1 cellular context compared by ENCODE assay signal in the genomic region with DNA sequence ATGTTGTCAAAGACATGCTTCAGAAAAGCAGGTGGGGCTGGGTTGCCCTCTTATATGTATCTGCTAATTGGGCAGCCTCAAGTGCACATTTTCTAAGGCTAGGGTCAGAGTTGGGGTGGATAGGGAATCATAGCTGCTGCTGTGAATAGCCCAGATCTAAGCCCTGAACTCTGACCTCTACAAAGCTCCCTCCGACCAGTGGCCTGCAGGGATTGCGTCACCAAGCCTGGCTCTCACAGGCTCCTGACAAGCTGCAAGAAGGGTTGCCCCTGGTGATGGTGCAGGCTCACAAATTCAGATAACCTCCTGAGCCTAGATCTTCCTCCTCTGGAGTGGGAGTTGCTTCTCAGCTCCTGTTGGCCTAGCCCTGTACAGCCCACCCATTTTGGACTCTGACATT.
TF ChIP-seq lines count a peak whose summit lies in the region.

No MANE protein-coding gene starts in this region.

TF ChIP-seq in HepG2, 621 proteins besides CTCF, POLR2A, EP300 and RAD21 (continues in another document):
- TF ChIP-seq DNMT3B (CRISPR knock-in tag; conservative IDR thresholded peaks at IDR 0.05), result no peak
- TF ChIP-seq, protein P1, sequence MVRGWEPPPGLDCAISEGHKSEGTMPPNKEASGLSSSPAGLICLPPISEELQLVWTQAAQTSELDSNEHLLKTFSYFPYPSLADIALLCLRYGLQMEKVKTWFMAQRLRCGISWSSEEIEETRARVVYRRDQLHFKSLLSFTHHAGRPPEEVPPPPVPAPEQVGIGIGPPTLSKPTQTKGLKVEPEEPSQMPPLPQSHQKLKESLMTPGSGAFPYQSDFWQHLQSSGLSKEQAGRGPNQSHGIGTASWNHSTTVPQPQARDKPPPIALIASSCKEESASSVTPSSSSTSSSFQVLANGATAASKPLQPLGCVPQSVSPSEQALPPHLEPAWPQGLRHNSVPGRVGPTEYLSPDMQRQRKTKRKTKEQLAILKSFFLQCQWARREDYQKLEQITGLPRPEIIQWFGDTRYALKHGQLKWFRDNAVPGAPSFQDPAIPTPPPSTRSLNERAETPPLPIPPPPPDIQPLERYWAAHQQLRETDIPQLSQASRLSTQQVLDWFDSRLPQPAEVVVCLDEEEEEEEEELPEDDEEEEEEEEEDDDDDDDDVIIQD (CRISPR knock-in tag; IDR thresholded peaks at IDR 0.05; ENCODE audit: low read depth), result peak; percentile 46; the same call in 1 of the 2 replicates
- no peak for TF ChIP-seq SOX13 (IDR thresholded peaks at IDR 0.05)
- TF ChIP-seq SOX13 (CRISPR knock-in tag; conservative IDR thresholded peaks at IDR 0.05 in 1 of 2, IDR thresholded peaks at IDR 0.05 in 1 of 2), result peak in 1 of 2 experiments; percentile 54; a peak in 1 of 4 replicates
- TF ChIP-seq, protein P2, sequence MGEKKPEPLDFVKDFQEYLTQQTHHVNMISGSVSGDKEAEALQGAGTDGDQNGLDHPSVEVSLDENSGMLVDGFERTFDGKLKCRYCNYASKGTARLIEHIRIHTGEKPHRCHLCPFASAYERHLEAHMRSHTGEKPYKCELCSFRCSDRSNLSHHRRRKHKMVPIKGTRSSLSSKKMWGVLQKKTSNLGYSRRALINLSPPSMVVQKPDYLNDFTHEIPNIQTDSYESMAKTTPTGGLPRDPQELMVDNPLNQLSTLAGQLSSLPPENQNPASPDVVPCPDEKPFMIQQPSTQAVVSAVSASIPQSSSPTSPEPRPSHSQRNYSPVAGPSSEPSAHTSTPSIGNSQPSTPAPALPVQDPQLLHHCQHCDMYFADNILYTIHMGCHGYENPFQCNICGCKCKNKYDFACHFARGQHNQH (CRISPR knock-in tag; IDR thresholded peaks at IDR 0.05), result peak; percentile 43; the same call in 1 of the 2 replicates
- TF ChIP-seq, protein P3, sequence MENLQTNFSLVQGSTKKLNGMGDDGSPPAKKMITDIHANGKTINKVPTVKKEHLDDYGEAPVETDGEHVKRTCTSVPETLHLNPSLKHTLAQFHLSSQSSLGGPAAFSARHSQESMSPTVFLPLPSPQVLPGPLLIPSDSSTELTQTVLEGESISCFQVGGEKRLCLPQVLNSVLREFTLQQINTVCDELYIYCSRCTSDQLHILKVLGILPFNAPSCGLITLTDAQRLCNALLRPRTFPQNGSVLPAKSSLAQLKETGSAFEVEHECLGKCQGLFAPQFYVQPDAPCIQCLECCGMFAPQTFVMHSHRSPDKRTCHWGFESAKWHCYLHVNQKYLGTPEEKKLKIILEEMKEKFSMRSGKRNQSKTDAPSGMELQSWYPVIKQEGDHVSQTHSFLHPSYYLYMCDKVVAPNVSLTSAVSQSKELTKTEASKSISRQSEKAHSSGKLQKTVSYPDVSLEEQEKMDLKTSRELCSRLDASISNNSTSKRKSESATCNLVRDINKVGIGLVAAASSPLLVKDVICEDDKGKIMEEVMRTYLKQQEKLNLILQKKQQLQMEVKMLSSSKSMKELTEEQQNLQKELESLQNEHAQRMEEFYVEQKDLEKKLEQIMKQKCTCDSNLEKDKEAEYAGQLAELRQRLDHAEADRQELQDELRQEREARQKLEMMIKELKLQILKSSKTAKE (CRISPR knock-in tag; IDR thresholded peaks at IDR 0.05; ENCODE audit: borderline replicate concordance), result no peak
- TF ChIP-seq CREM (IDR thresholded peaks at IDR 0.05), result peak; percentile 53; the same call in 1 of the 2 replicates
- TF ChIP-seq CREM (CRISPR knock-in tag; IDR thresholded peaks at IDR 0.05), result no peak
- peak; percentile 75 for TF ChIP-seq RXRB (CRISPR knock-in tag; IDR thresholded peaks at IDR 0.05; ENCODE audit: borderline replicate concordance)
- no peak for TF ChIP-seq AGO1 (IDR thresholded peaks at IDR 0.05; ENCODE audit: low read depth, low read length, poor library complexity, severe bottlenecking)
- peak; percentile 74; the same call in 1 of the 2 replicates for TF ChIP-seq SNAPC2 (CRISPR knock-in tag; IDR thresholded peaks at IDR 0.05)
- peak; percentile 68 to 89 for TF ChIP-seq NR2F1 (CRISPR knock-in tag; IDR thresholded peaks at IDR 0.05)
- TF ChIP-seq, protein P4, sequence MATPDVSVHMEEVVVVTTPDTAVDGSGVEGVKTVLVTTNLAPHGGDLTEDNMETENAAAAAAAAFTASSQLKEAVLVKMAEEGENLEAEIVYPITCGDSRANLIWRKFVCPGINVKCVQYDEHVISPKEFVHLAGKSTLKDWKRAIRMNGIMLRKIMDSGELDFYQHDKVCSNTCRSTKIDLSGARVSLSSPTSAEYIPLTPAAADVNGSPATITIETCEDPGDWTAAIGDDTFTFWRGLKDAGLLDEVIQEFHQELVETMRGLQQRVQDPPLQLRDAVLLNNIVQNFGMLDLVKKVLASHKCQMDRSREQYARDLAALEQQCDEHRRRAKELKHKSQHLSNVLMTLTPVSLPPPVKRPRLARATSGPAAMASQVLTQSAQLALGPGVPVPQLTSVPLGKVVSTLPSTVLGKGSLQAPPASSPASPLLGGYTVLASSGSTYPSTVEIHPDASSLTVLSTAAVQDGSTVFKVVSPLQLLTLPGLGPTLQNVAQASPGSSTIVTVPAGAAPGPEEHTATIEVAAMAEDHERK (CRISPR knock-in tag; IDR thresholded peaks at IDR 0.05; ENCODE audit: low read depth), result no peak
- TF ChIP-seq ZSCAN12 (CRISPR knock-in tag; IDR thresholded peaks at IDR 0.05), result no peak
- TF ChIP-seq TBL1XR1 (IDR thresholded peaks at IDR 0.05; ENCODE audit: borderline replicate concordance, low read length, partially characterized antibody), result no peak
- TF ChIP-seq NFE2 (CRISPR knock-in tag; IDR thresholded peaks at IDR 0.05), result no peak
- TF ChIP-seq ZNF749 (CRISPR knock-in tag; IDR thresholded peaks at IDR 0.05; ENCODE audit: borderline replicate concordance), result no peak
- TF ChIP-seq, protein P5, sequence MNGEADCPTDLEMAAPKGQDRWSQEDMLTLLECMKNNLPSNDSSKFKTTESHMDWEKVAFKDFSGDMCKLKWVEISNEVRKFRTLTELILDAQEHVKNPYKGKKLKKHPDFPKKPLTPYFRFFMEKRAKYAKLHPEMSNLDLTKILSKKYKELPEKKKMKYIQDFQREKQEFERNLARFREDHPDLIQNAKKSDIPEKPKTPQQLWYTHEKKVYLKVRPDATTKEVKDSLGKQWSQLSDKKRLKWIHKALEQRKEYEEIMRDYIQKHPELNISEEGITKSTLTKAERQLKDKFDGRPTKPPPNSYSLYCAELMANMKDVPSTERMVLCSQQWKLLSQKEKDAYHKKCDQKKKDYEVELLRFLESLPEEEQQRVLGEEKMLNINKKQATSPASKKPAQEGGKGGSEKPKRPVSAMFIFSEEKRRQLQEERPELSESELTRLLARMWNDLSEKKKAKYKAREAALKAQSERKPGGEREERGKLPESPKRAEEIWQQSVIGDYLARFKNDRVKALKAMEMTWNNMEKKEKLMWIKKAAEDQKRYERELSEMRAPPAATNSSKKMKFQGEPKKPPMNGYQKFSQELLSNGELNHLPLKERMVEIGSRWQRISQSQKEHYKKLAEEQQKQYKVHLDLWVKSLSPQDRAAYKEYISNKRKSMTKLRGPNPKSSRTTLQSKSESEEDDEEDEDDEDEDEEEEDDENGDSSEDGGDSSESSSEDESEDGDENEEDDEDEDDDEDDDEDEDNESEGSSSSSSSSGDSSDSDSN (CRISPR knock-in tag; IDR thresholded peaks at IDR 0.05), result peak; percentile 25; the same call in 1 of the 2 replicates
- TF ChIP-seq RCOR2 (CRISPR knock-in tag; IDR thresholded peaks at IDR 0.05), result no peak
- peak; percentile 73; the same call in 1 of the 2 replicates for TF ChIP-seq NR2F2 (IDR thresholded peaks at IDR 0.05; ENCODE audit: borderline replicate concordance, low read depth)
- TF ChIP-seq, protein P6, sequence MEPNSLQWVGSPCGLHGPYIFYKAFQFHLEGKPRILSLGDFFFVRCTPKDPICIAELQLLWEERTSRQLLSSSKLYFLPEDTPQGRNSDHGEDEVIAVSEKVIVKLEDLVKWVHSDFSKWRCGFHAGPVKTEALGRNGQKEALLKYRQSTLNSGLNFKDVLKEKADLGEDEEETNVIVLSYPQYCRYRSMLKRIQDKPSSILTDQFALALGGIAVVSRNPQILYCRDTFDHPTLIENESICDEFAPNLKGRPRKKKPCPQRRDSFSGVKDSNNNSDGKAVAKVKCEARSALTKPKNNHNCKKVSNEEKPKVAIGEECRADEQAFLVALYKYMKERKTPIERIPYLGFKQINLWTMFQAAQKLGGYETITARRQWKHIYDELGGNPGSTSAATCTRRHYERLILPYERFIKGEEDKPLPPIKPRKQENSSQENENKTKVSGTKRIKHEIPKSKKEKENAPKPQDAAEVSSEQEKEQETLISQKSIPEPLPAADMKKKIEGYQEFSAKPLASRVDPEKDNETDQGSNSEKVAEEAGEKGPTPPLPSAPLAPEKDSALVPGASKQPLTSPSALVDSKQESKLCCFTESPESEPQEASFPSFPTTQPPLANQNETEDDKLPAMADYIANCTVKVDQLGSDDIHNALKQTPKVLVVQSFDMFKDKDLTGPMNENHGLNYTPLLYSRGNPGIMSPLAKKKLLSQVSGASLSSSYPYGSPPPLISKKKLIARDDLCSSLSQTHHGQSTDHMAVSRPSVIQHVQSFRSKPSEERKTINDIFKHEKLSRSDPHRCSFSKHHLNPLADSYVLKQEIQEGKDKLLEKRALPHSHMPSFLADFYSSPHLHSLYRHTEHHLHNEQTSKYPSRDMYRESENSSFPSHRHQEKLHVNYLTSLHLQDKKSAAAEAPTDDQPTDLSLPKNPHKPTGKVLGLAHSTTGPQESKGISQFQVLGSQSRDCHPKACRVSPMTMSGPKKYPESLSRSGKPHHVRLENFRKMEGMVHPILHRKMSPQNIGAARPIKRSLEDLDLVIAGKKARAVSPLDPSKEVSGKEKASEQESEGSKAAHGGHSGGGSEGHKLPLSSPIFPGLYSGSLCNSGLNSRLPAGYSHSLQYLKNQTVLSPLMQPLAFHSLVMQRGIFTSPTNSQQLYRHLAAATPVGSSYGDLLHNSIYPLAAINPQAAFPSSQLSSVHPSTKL (CRISPR knock-in tag; IDR thresholded peaks at IDR 0.05), result peak; percentile 77
- TF ChIP-seq ZNF614 (CRISPR knock-in tag; IDR thresholded peaks at IDR 0.05; ENCODE audit: borderline replicate concordance), result peak; percentile 34; the same call in 1 of the 2 replicates
- 0 out of 2 replicates have a peak, but pooled peaks have one; percentile 32 for TF ChIP-seq SOX5 (CRISPR knock-in tag; IDR thresholded peaks at IDR 0.05; ENCODE audit: borderline replicate concordance)
- TF ChIP-seq SP4 (CRISPR knock-in tag; IDR thresholded peaks at IDR 0.05), result 0 out of 2 replicates have a peak, but pooled peaks have one; percentile 30
- TF ChIP-seq SMC3 (IDR thresholded peaks at IDR 0.05; ENCODE audit: low read length), result peak; percentile 21; the same call in 1 of the 2 replicates
- peak; percentile 57; the same call in 1 of the 2 replicates for TF ChIP-seq ZNF354B (CRISPR knock-in tag; IDR thresholded peaks at IDR 0.05)
- peak; percentile 69; the same call in 1 of the 2 replicates for TF ChIP-seq PITX1 (CRISPR knock-in tag; IDR thresholded peaks at IDR 0.05)
- TF ChIP-seq, protein P7, sequence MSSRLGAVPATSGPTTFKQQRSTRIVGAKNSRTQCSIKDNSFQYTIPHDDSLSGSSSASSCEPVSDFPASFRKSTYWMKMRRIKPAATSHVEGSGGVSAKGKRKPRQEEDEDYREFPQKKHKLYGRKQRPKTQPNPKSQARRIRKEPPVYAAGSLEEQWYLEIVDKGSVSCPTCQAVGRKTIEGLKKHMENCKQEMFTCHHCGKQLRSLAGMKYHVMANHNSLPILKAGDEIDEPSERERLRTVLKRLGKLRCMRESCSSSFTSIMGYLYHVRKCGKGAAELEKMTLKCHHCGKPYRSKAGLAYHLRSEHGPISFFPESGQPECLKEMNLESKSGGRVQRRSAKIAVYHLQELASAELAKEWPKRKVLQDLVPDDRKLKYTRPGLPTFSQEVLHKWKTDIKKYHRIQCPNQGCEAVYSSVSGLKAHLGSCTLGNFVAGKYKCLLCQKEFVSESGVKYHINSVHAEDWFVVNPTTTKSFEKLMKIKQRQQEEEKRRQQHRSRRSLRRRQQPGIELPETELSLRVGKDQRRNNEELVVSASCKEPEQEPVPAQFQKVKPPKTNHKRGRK (CRISPR knock-in tag; IDR thresholded peaks at IDR 0.05), result no peak
- no peak for TF ChIP-seq ZNF382 (CRISPR knock-in tag; IDR thresholded peaks at IDR 0.05; ENCODE audit: borderline replicate concordance)
- no peak for TF ChIP-seq MLLT10 (CRISPR knock-in tag; IDR thresholded peaks at IDR 0.05)
- 0 out of 2 replicates have a peak, but pooled peaks have one; percentile 22 for TF ChIP-seq POGZ (CRISPR knock-in tag; IDR thresholded peaks at IDR 0.05)
- TF ChIP-seq, protein P8, sequence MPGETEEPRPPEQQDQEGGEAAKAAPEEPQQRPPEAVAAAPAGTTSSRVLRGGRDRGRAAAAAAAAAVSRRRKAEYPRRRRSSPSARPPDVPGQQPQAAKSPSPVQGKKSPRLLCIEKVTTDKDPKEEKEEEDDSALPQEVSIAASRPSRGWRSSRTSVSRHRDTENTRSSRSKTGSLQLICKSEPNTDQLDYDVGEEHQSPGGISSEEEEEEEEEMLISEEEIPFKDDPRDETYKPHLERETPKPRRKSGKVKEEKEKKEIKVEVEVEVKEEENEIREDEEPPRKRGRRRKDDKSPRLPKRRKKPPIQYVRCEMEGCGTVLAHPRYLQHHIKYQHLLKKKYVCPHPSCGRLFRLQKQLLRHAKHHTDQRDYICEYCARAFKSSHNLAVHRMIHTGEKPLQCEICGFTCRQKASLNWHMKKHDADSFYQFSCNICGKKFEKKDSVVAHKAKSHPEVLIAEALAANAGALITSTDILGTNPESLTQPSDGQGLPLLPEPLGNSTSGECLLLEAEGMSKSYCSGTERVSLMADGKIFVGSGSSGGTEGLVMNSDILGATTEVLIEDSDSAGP (CRISPR knock-in tag; IDR thresholded peaks at IDR 0.05; ENCODE audit: borderline replicate concordance), result peak; percentile 71
- peak; percentile 30; the same call in 1 of the 2 replicates for TF ChIP-seq ZMYM4 (CRISPR knock-in tag; IDR thresholded peaks at IDR 0.05)
- TF ChIP-seq, protein P9, sequence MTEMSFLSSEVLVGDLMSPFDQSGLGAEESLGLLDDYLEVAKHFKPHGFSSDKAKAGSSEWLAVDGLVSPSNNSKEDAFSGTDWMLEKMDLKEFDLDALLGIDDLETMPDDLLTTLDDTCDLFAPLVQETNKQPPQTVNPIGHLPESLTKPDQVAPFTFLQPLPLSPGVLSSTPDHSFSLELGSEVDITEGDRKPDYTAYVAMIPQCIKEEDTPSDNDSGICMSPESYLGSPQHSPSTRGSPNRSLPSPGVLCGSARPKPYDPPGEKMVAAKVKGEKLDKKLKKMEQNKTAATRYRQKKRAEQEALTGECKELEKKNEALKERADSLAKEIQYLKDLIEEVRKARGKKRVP (CRISPR knock-in tag; IDR thresholded peaks at IDR 0.05), result peak in 1 of 2 experiments; percentile 82; a peak in 2 of 4 replicates
- no peak for TF ChIP-seq PAWR (CRISPR knock-in tag; IDR thresholded peaks at IDR 0.05; ENCODE audit: borderline replicate concordance)
- TF ChIP-seq CBX5 (CRISPR knock-in tag; IDR thresholded peaks at IDR 0.05; ENCODE audit: borderline replicate concordance), result no peak; the same call in 1 of the 2 replicates
- TF ChIP-seq NBN (conservative IDR thresholded peaks at IDR 0.05), result no peak
- TF ChIP-seq, protein P10, sequence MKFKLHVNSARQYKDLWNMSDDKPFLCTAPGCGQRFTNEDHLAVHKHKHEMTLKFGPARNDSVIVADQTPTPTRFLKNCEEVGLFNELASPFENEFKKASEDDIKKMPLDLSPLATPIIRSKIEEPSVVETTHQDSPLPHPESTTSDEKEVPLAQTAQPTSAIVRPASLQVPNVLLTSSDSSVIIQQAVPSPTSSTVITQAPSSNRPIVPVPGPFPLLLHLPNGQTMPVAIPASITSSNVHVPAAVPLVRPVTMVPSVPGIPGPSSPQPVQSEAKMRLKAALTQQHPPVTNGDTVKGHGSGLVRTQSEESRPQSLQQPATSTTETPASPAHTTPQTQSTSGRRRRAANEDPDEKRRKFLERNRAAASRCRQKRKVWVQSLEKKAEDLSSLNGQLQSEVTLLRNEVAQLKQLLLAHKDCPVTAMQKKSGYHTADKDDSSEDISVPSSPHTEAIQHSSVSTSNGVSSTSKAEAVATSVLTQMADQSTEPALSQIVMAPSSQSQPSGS (CRISPR knock-in tag; IDR thresholded peaks at IDR 0.05), result peak; percentile 94
